ENCODE assay signal across 1 cellular context in the genomic region with DNA sequence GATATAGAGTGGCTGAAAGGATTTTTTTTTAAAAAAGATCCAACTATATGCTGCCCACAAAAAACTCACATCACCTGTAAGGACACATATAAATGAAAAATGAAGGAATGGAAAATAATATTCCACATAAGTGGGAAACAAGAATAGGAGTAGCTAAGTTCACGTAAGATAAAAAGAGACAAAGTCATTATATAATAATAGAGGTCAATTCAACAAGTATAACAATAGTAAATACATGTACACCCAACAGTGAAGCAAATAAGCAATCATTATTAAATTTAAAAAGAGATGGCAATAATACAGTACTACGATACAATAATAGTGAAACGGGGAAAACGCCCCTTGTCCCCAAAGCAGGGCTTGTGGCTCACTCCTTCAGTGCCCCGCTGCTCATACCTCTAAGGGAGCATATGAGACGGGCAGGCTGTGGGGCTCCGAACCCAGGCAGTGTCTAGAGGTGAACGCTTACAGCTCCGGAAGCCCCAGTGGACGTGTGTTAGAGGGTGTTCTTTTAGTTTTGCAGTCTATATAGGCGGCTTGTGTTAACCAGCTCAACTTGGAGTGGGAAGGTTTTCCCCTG.
TF ChIP-seq lines count a peak whose summit lies in the region.

No MANE protein-coding gene starts in this region.

TF ChIP-seq in K562, 482 proteins besides CTCF, POLR2A, EP300 and RAD21 (continued from another document):
- TF ChIP-seq, protein P1, sequence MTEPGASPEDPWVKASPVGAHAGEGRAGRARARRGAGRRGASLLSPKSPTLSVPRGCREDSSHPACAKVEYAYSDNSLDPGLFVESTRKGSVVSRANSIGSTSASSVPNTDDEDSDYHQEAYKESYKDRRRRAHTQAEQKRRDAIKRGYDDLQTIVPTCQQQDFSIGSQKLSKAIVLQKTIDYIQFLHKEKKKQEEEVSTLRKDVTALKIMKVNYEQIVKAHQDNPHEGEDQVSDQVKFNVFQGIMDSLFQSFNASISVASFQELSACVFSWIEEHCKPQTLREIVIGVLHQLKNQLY (CRISPR knock-in tag; conservative IDR thresholded peaks at IDR 0.05) = no peak
- TF ChIP-seq ZNF384 (IDR thresholded peaks at IDR 0.05; ENCODE audit: low read depth, low read length) (peak; percentile 62), FOXM1 (IDR thresholded peaks at IDR 0.05; ENCODE audit: low read depth) (no peak), FOXM1 (CRISPR knock-in tag; IDR thresholded peaks at IDR 0.05; ENCODE audit: low read depth) (peak; percentile 50; the same call in 1 of the 2 replicates), ZNF57 (CRISPR knock-in tag; IDR thresholded peaks at IDR 0.05) (no peak), HMGN3 (IDR thresholded peaks at IDR 0.05; ENCODE audit: borderline replicate concordance, extremely low read depth, insufficient read length, low read depth, low read length) (peak; percentile 23), HDAC8 (tag; IDR thresholded peaks at IDR 0.05) (no peak), ZSCAN29 (IDR thresholded peaks at IDR 0.05) (no peak), MIER1 (IDR thresholded peaks at IDR 0.05; ENCODE audit: low read depth) (0 out of 2 replicates have a peak, but pooled peaks have one; percentile 25), HOXB6 (CRISPR knock-in tag; IDR thresholded peaks at IDR 0.05; ENCODE audit: borderline replicate concordance) (0 out of 2 replicates have a peak, but pooled peaks have one; percentile 26), SMAD2 (IDR thresholded peaks at IDR 0.05; ENCODE audit: low read depth, low read length) (no peak), NR1H2 (CRISPR knock-in tag; IDR thresholded peaks at IDR 0.05) (peak; percentile 67; the same call in 1 of the 2 replicates), MBD2 (IDR thresholded peaks at IDR 0.05; ENCODE audit: borderline replicate concordance, low read depth) (no peak), LEF1 (IDR thresholded peaks at IDR 0.05) (no peak), ZNF551 (CRISPR knock-in tag; IDR thresholded peaks at IDR 0.05) (no peak), ZBTB1 (CRISPR knock-in tag; IDR thresholded peaks at IDR 0.05; ENCODE audit: borderline replicate concordance, low read depth) (no peak), DDX20 (tag; IDR thresholded peaks at IDR 0.05; ENCODE audit: low read depth) (no peak), ZNF699 (CRISPR knock-in tag; IDR thresholded peaks at IDR 0.05; ENCODE audit: insufficient replicate concordance) (no peak), ZNF12 (CRISPR knock-in tag; IDR thresholded peaks at IDR 0.05) (peak; percentile 73; the same call in 1 of the 2 replicates), NCOA2 (IDR thresholded peaks at IDR 0.05; ENCODE audit: partially characterized antibody in 2 of 2) (peak in 1 of 2 experiments; percentile 39), FOXJ2 (tag; IDR thresholded peaks at IDR 0.05) (0 out of 2 replicates have a peak, but pooled peaks have one; percentile 6), SUPT5H (IDR thresholded peaks at IDR 0.05) (no peak), NONO (IDR thresholded peaks at IDR 0.05; ENCODE audit: low read depth in 2 of 2, low read length in 1 of 2) (peak in 1 of 2 experiments; percentile 71; a peak in 1 of 4 replicates), NR2C1 (IDR thresholded peaks at IDR 0.05) (peak; percentile 18; the same call in 1 of the 2 replicates), NR2C1 (tag; IDR thresholded peaks at IDR 0.05) (no peak), ARID2 (IDR thresholded peaks at IDR 0.05) (no peak), ZNF318 (IDR thresholded peaks at IDR 0.05; ENCODE audit: borderline replicate concordance in 1 of 2, low read depth in 1 of 2) (0 out of 4 replicates have a peak, but pooled peaks of 1 of the 2 experiments have one; percentile 78), BRF1 (IDR thresholded peaks at IDR 0.05; ENCODE audit: borderline replicate concordance, extremely low read depth, insufficient read length) (no peak), THRAP3 (IDR thresholded peaks at IDR 0.05; ENCODE audit: borderline replicate concordance) (0 out of 2 replicates have a peak, but pooled peaks have one; percentile 69)
- TF ChIP-seq, protein P2, sequence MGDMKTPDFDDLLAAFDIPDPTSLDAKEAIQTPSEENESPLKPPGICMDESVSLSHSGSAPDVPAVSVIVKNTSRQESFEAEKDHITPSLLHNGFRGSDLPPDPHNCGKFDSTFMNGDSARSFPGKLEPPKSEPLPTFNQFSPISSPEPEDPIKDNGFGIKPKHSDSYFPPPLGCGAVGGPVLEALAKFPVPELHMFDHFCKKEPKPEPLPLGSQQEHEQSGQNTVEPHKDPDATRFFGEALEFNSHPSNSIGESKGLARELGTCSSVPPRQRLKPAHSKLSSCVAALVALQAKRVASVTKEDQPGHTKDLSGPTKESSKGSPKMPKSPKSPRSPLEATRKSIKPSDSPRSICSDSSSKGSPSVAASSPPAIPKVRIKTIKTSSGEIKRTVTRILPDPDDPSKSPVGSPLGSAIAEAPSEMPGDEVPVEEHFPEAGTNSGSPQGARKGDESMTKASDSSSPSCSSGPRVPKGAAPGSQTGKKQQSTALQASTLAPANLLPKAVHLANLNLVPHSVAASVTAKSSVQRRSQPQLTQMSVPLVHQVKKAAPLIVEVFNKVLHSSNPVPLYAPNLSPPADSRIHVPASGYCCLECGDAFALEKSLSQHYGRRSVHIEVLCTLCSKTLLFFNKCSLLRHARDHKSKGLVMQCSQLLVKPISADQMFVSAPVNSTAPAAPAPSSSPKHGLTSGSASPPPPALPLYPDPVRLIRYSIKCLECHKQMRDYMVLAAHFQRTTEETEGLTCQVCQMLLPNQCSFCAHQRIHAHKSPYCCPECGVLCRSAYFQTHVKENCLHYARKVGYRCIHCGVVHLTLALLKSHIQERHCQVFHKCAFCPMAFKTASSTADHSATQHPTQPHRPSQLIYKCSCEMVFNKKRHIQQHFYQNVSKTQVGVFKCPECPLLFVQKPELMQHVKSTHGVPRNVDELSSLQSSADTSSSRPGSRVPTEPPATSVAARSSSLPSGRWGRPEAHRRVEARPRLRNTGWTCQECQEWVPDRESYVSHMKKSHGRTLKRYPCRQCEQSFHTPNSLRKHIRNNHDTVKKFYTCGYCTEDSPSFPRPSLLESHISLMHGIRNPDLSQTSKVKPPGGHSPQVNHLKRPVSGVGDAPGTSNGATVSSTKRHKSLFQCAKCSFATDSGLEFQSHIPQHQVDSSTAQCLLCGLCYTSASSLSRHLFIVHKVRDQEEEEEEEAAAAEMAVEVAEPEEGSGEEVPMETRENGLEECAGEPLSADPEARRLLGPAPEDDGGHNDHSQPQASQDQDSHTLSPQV (IDR thresholded peaks at IDR 0.05) = peak; percentile 38; the same call in 1 of the 2 replicates
- TF ChIP-seq, protein P3, sequence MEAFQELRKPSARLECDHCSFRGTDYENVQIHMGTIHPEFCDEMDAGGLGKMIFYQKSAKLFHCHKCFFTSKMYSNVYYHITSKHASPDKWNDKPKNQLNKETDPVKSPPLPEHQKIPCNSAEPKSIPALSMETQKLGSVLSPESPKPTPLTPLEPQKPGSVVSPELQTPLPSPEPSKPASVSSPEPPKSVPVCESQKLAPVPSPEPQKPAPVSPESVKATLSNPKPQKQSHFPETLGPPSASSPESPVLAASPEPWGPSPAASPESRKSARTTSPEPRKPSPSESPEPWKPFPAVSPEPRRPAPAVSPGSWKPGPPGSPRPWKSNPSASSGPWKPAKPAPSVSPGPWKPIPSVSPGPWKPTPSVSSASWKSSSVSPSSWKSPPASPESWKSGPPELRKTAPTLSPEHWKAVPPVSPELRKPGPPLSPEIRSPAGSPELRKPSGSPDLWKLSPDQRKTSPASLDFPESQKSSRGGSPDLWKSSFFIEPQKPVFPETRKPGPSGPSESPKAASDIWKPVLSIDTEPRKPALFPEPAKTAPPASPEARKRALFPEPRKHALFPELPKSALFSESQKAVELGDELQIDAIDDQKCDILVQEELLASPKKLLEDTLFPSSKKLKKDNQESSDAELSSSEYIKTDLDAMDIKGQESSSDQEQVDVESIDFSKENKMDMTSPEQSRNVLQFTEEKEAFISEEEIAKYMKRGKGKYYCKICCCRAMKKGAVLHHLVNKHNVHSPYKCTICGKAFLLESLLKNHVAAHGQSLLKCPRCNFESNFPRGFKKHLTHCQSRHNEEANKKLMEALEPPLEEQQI (IDR thresholded peaks at IDR 0.05) = 0 out of 2 replicates have a peak, but pooled peaks have one; percentile 17
- TF ChIP-seq, protein P4, sequence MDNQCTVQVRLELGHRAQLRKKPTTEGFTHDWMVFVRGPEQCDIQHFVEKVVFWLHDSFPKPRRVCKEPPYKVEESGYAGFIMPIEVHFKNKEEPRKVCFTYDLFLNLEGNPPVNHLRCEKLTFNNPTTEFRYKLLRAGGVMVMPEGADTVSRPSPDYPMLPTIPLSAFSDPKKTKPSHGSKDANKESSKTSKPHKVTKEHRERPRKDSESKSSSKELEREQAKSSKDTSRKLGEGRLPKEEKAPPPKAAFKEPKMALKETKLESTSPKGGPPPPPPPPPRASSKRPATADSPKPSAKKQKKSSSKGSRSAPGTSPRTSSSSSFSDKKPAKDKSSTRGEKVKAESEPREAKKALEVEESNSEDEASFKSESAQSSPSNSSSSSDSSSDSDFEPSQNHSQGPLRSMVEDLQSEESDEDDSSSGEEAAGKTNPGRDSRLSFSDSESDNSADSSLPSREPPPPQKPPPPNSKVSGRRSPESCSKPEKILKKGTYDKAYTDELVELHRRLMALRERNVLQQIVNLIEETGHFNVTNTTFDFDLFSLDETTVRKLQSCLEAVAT (IDR thresholded peaks at IDR 0.05) = peak in 1 of 2 experiments; percentile 15; a peak in 1 of 4 replicates
- TF ChIP-seq, protein P5, sequence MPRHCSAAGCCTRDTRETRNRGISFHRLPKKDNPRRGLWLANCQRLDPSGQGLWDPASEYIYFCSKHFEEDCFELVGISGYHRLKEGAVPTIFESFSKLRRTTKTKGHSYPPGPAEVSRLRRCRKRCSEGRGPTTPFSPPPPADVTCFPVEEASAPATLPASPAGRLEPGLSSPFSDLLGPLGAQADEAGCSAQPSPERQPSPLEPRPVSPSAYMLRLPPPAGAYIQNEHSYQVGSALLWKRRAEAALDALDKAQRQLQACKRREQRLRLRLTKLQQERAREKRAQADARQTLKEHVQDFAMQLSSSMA (CRISPR knock-in tag; IDR thresholded peaks at IDR 0.05) = 0 out of 2 replicates have a peak, but pooled peaks have one; percentile 41
